9 cellular contexts compared by ENCODE assay signal in the genomic region with DNA sequence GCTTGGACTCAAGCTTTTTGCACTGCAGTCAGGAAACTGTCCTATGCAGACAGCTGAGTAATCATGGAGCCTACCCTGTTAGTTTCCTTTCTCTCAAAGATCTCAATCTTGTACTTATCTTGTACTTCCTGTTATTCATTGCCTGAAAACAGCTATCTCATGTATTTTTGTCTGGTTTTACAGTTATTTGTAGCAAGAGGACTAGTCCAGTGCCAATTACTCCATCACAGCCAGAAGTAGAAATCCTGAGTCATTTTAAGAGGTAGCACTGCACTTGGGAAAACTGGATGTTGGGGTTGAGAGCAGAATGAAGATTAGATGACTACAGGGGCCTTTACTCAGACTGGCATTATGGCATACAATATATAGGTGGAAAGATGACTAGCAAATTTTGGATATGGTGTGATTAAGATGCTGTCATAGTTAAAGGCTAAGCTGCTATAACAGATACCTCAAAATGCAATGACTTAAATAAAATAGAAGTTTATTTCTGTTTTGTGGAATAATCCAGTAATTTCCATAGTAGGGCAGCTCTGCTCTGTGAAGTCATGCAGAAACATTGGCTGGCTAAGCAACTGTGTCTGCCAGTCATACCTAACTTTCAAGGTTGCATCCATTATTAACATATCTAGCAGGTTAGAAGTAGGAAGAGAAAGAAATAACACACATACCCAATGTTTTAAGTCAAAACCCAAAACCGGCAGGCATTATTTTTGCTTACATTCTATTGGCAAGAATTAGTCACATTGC. TPM values are rescaled to one million over a fixed set of nuclear protein-coding genes. Genes with fewer than 3 reads are reported as not detected.
DNase-seq lines count a peak whose midpoint lies in the region; ATAC-seq and TF ChIP-seq lines count a peak whose summit lies in the region.
"Had no signal": no experiment of that assay in that cellular context is flagged by ENCODE, and none has a peak within 500 bp of the region (broad histone marks: within the 10 kb centered on the region; RNA-seq: fewer than 3 reads in every experiment).

No MANE protein-coding gene starts in this region.

- TF ChIP-seq POLR2A in suprapubic skin (IDR thresholded peaks at IDR 0.05), result no peak
- TF ChIP-seq POLR2A in Peyer's patch (IDR thresholded peaks at IDR 0.05), result no peak

- peak; percentile 31 for DNase-seq in EH (ENCODE audit: low read depth)
- DNase-seq in GM23248, result peak; percentile 42
- DNase-seq in T-helper 17 cell, result no peak
- DNase-seq in inferior parietal cortex (ENCODE audit: extremely low spot score), result peak; percentile 39
- no peak for DNase-seq in GM19238 (ENCODE audit: insufficient read length, low spot score)
- no peak for DNase-seq in suprapubic skin (ENCODE audit: low spot score in 2 of 2)
- DNase-seq in NCI-H446 treated with DMSO at 0.1 percent for 48 hours (lab: John Stamatoyannopoulos, UW), result no peak
- DNase-seq in Peyer's patch, result no peak

- H3K4me3 Mint-ChIP-seq in T-helper 17 cell, result no peak overlapping the region

- peaks cover 8% of the 10 kb centered on the region for H3K4me1 Mint-ChIP-seq in T-helper 17 cell

- in situ Hi-C loops in GM23248 (cut with MboI), result no loop called here

- no peaks in the 10 kb centered on the region for H3F3A ChIP-seq in GM23248 (ENCODE audit: insufficient read depth)

- H3K36me3 Mint-ChIP-seq in T-helper 17 cell (ENCODE audit: low read depth), result peaks cover 2% of the 10 kb centered on the region

- H3K27ac Mint-ChIP-seq in T-helper 17 cell, result peak overlapping the region; percentile 37

- no peak overlapping the region for H3K9ac ChIP-seq in GM23248

- H3K9me2 ChIP-seq in GM23248 (ENCODE audit: insufficient read depth), result no peaks in the 10 kb centered on the region; the same call in 1 of the 2 replicates

- TF ChIP-seq EP300 in suprapubic skin (IDR thresholded peaks at IDR 0.05), result no peak

- H3K9me3 ChIP-seq in GM23248 (ENCODE audit: low read depth) (no peaks in the 10 kb centered on the region), T-helper 17 cell (ENCODE audit: control insufficient read depth, low read length, poor library complexity, severe bottlenecking) (no peaks in the 10 kb centered on the region), suprapubic skin (no peaks in the 10 kb centered on the region), Peyer's patch (no peaks in the 10 kb centered on the region)
- H3K9me3 ChIP-seq: SJSA1 had no signal

- no peak for TF ChIP-seq CTCF in suprapubic skin (IDR thresholded peaks at IDR 0.05)
- no peak for TF ChIP-seq CTCF in Peyer's patch (IDR thresholded peaks at IDR 0.05)

- no peaks in the 10 kb centered on the region for H4K20me1 ChIP-seq in GM23248 (ENCODE audit: insufficient read depth)

- WGBS in GM23248 (ENCODE audit: low coverage in 1 of 2, low lambda C conversion rate in 2 of 2, missing lambda C conversion rate in 2 of 2), 2 experiments, result 54 to 62% methylated on average over 1 of the region's 1 CpG
- WGBS in suprapubic skin, result 59% methylated on average over 1 of the region's 1 CpG

- H3K4me2 ChIP-seq in GM23248 (ENCODE audit: unreplicated experiment), result no peak overlapping the region

- H2AFZ ChIP-seq in GM23248, result peak overlapping the region; percentile 46; the same call in 1 of the 2 replicates

- H3K27ac ChIP-seq in GM23248 (no peak overlapping the region), suprapubic skin (no peak overlapping the region), Peyer's patch (peak overlapping the region in 1 of 4 donors; percentile 22)
- H3K27ac ChIP-seq: SJSA1 had no signal

- no peaks in the 10 kb centered on the region for H3K27me3 ChIP-seq in GM23248 (replicated peaks; ENCODE audit: insufficient read depth)
- H3K27me3 ChIP-seq in suprapubic skin, result no peaks in the 10 kb centered on the region
- H3K27me3 ChIP-seq in Peyer's patch, result no peaks in the 10 kb centered on the region
- H3K27me3 ChIP-seq: SJSA1 had no signal

- H3K36me3 ChIP-seq in GM23248 (ENCODE audit: low read depth), result no peaks in the 10 kb centered on the region
- no peaks in the 10 kb centered on the region for H3K36me3 ChIP-seq in suprapubic skin
- H3K36me3 ChIP-seq in Peyer's patch, result no peaks in the 10 kb centered on the region
- H3K36me3 ChIP-seq: SJSA1 had no signal

- H3K79me2 ChIP-seq in GM23248 (ENCODE audit: insufficient read depth), result no peaks in the 10 kb centered on the region

- no peaks in the 10 kb centered on the region for H3K27me3 Mint-ChIP-seq in T-helper 17 cell

- no peak overlapping the region for H3K4me3 ChIP-seq in GM23248
- no peak overlapping the region for H3K4me3 ChIP-seq in suprapubic skin
- H3K4me3 ChIP-seq in Peyer's patch, result no peak overlapping the region
- H3K4me3 ChIP-seq: SJSA1 had no signal

- peak; percentile 95 for ATAC-seq in T-helper 17 cell

- no peaks in the 10 kb centered on the region for H3K4me1 ChIP-seq in GM23248 (ENCODE audit: insufficient read depth)
- peaks cover 7% of the 10 kb centered on the region for H3K4me1 ChIP-seq in suprapubic skin
- no peaks in the 10 kb centered on the region for H3K4me1 ChIP-seq in Peyer's patch
- H3K4me1 ChIP-seq: SJSA1 had no signal

RNA-seq across cellular contexts. Expression of a gene that starts 21.1 kb away (rescaled TPM):
- 71.5 and 81.2 TPM in 2 replicates for total RNA-seq in GM23248 (2014; rRNA removed; shearing (Covaris generic))
- polyA plus RNA-seq in GM23248 (2016; fragmentation: Nextera tagmentation; extraction: Ambion mirVana), result 74.5 and 90.1 TPM in 2 replicates
- 10 to 100 TPM; 53.9 to 70.2 TPM for total RNA-seq in T-helper 17 cell
- total RNA-seq in suprapubic skin, result 100 to 1,000 TPM in 1 of 4 donors, 10 to 100 TPM in 3; 77.5 to 104 (median 92.4) TPM
- total RNA-seq in Peyer's patch, result 100 to 1,000 TPM; 104 to 139 (median 122) TPM

RNA-seq across cellular contexts. Expression of a gene that starts 39.3 kb away (rescaled TPM):
- total RNA-seq in GM23248 (2014; rRNA removed; shearing (Covaris generic)), result 21.7 and 24.4 TPM in 2 replicates
- polyA plus RNA-seq in GM23248 (2016; fragmentation: Nextera tagmentation; extraction: Ambion mirVana), result 11.6 and 13.2 TPM in 2 replicates
- total RNA-seq in T-helper 17 cell (10 to 100 TPM; 57.2 to 58.7 TPM), suprapubic skin (10 to 100 TPM; 24.7 to 48.8 (median 31.8) TPM), Peyer's patch (100 to 1,000 TPM in 2 of 4 donors, 10 to 100 TPM in 2; 22.3 to 127 (median 102) TPM)

Comparison
In these comparisons a context has a peak if more than half of its experiments do, and no peak if none do; other contexts are left out.
1. DNase-seq: peak in EH (single experiment), GM23248 (single experiment) and inferior parietal cortex (single experiment); none in T-helper 17 cell (0 of 3), GM19238 (single experiment), suprapubic skin (0 of 2), NCI-H446 treated with DMSO at 0.1 percent for 48 hours (single experiment) and Peyer's patch (0 of 3).